9 cellular contexts compared by ENCODE assay signal in genomic region chr14:90383126-90383730, GRCh38.
DNase-seq lines count a peak whose midpoint lies in the region; ATAC-seq and TF ChIP-seq lines count a peak whose summit lies in the region.
"Had no signal": no experiment of that assay in that cellular context is flagged by ENCODE, and none has a peak within 500 bp of the region (broad histone marks: within the 10 kb centered on the region; RNA-seq: fewer than 3 reads in every experiment).

No MANE protein-coding gene starts in this region.

- H3K9me3 ChIP-seq in WERI-Rb-1 (ENCODE audit: severe bottlenecking) = no peaks in the 10 kb centered on the region

- no peaks in the 10 kb centered on the region for H3K36me3 Mint-ChIP-seq in central memory CD8-positive, alpha-beta T cell (ENCODE audit: insufficient read depth)

- CTCF ChIA-PET in AG04449 (lab: Yijun Ruan, JAX) = interaction anchor here (0.9 to 4.7 kb wide), 11 partner anchors 9 to 375 kb away, joined by 3 to 32 read pairs (median 4); partner anchors contain the start of gene CALM1

- H3K4me3 Mint-ChIP-seq in central memory CD8-positive, alpha-beta T cell = no peak overlapping the region
- H3K4me3 Mint-ChIP-seq: IgD-negative memory B cell had no signal

- POLR2A ChIA-PET in AG04449 (lab: Yijun Ruan, JAX) = interaction anchor here (0.9 to 2.4 kb wide), 5 partner anchors 13 to 102 kb away, joined by 3 to 19 read pairs (median 5); partner anchors contain the start of gene CALM1

- ATAC-seq in GM18867 (IDR thresholded peaks at IDR 0.05; ENCODE audit: unreplicated experiment) (peak; percentile 93), HG03103 (IDR thresholded peaks at IDR 0.05; ENCODE audit: low read depth, unreplicated experiment) (peak; percentile 89)
- peak; percentile 77 for ATAC-seq in central memory CD8-positive, alpha-beta T cell (replicated peaks; ENCODE audit: extremely low read depth, poor library complexity, severe bottlenecking)

- H3K36me3 ChIP-seq in WERI-Rb-1 = no peaks in the 10 kb centered on the region

- no peaks in the 10 kb centered on the region for H3K27me3 ChIP-seq in WERI-Rb-1 (ENCODE audit: insufficient read depth, low read depth, severe bottlenecking)

- TF ChIP-seq CTCF in AG04449 (IDR thresholded peaks at IDR 0.05; ENCODE audit: insufficient read depth, low read length, missing control alignments) (peak; percentile 17), WERI-Rb-1 (IDR thresholded peaks at IDR 0.05; ENCODE audit: low read depth, low read length) (no peak)

- no peaks in the 10 kb centered on the region for H3K4me1 Mint-ChIP-seq in central memory CD8-positive, alpha-beta T cell

- H3K27ac Mint-ChIP-seq in central memory CD8-positive, alpha-beta T cell (ENCODE audit: low read depth) = no peak overlapping the region
- H3K27ac Mint-ChIP-seq: IgD-negative memory B cell had no signal

- H3K27ac ChIP-seq in WERI-Rb-1 = peak overlapping the region; percentile 95

- DNase-seq in AG04449 (ENCODE audit: low read depth, low spot score) (peak; percentile 99), NCI-H2196 (lab: John Stamatoyannopoulos, UW; ENCODE audit: unreplicated experiment) (peak; percentile 93), WERI-Rb-1 (peak; percentile 99), iris pigment epithelial cell (ENCODE audit: low read depth) (peak; percentile 100)
- peak; percentile 93 to 96 for DNase-seq in central memory CD8-positive, alpha-beta T cell (ENCODE audit: low spot score in 2 of 2)
- peak; percentile 96 to 97 for DNase-seq in stimulated activated CD4-positive, alpha-beta T cell treated with anti-CD3 and anti-CD28 coated beads, Interleukin-12 subunit alpha, Interleukin-12 subunit beta, amount 100 ng/mL, for 24 hours (ENCODE audit: low read depth in 2 of 2)

- H3K4me3 ChIP-seq in AG04449 (ENCODE audit: low read depth, low read length) (peak overlapping the region; percentile 71), WERI-Rb-1 (ENCODE audit: low read depth, low read length) (peak overlapping the region; percentile 81)

- H3K9me3 Mint-ChIP-seq in central memory CD8-positive, alpha-beta T cell = no peaks in the 10 kb centered on the region
- H3K9me3 Mint-ChIP-seq: IgD-negative memory B cell had no signal

- H3K27me3 Mint-ChIP-seq in central memory CD8-positive, alpha-beta T cell = no peaks in the 10 kb centered on the region
- H3K27me3 Mint-ChIP-seq: IgD-negative memory B cell had no signal

Comparison
In these comparisons a context has a peak if more than half of its experiments do, and no peak if none do; other contexts are left out.
1. Peak in every context shown above with its lines: DNase-seq, ATAC-seq, H3K4me3 ChIP-seq and H3K27ac ChIP-seq.